In genomic region chr10:57165671-57166070, GRCh38 we compare ENCODE assay signal across 28 cellular contexts.
"Had no signal": no experiment of that assay in that cellular context is flagged by ENCODE, and none has a peak within 500 bp of the region (broad histone marks: within the 10 kb centered on the region; RNA-seq: fewer than 3 reads in every experiment).

No MANE protein-coding gene starts in this region.

- H3K4me1 Mint-ChIP-seq: naive thymus-derived CD8-positive, alpha-beta T cell; stimulated activated effector memory CD8-positive, alpha-beta T cell treated with anti-CD3 and anti-CD28 coated beads, Interleukin-12 subunit alpha, Interleukin-12 subunit beta, amount 100 ng/mL, for 72 hours had no signal

- H3K4me1 ChIP-seq: left lung, lower lobe of right lung, pancreas, prostate gland, spleen, suprapubic skin, tibial artery, upper lobe of right lung had no signal

- FAIRE-seq: kidney, pancreas, small intestine, urothelium cell line had no signal

- H3K79me2 ChIP-seq: hepatocyte had no signal

- H3K27me3 Mint-ChIP-seq: naive thymus-derived CD8-positive, alpha-beta T cell; stimulated activated naive CD8-positive, alpha-beta T cell treated with anti-CD3 and anti-CD28 coated beads, Interleukin-15, Interleukin-2, amounts not matched to agents 100 ng/mL and 50 ng/mL, for 24 hours had no signal

- H3K36me3 ChIP-seq: left lung, lower lobe of right lung, pancreas, prostate gland, sigmoid colon, spleen, suprapubic skin, thoracic aorta, tibial artery, upper lobe of right lung had no signal

- H3K4me3 ChIP-seq: hepatocyte, left lung, lower lobe of right lung, pancreas, prostate gland, sigmoid colon, spleen, suprapubic skin, thoracic aorta, tibial artery, upper lobe of right lung had no signal

- H3K27ac Mint-ChIP-seq: naive thymus-derived CD8-positive, alpha-beta T cell; stimulated activated effector memory CD8-positive, alpha-beta T cell treated with anti-CD3 and anti-CD28 coated beads, Interleukin-12 subunit alpha, Interleukin-12 subunit beta, amount 100 ng/mL, for 72 hours; stimulated activated naive CD8-positive, alpha-beta T cell treated with anti-CD3 and anti-CD28 coated beads, Interleukin-15, Interleukin-2, amounts not matched to agents 100 ng/mL and 50 ng/mL, for 24 hours had no signal

- H3K9me3 ChIP-seq: lower lobe of right lung, pancreas, prostate gland, sigmoid colon, thoracic aorta, tibial artery, upper lobe of right lung had no signal

- H3K4me3 Mint-ChIP-seq: naive thymus-derived CD8-positive, alpha-beta T cell; nephron; neural crest cell; stimulated activated effector memory CD8-positive, alpha-beta T cell treated with anti-CD3 and anti-CD28 coated beads, Interleukin-12 subunit alpha, Interleukin-12 subunit beta, amount 100 ng/mL, for 72 hours; stimulated activated naive CD8-positive, alpha-beta T cell treated with anti-CD3 and anti-CD28 coated beads, Interleukin-15, Interleukin-2, amounts not matched to agents 100 ng/mL and 50 ng/mL, for 24 hours had no signal

- H3K27ac ChIP-seq: hepatocyte, left lung, lower lobe of right lung, pancreas, prostate gland, sigmoid colon, spleen, suprapubic skin, thoracic aorta, tibial artery, upper lobe of right lung had no signal

- H2AFZ ChIP-seq: hepatocyte had no signal

- H3K27me3 ChIP-seq: hepatocyte, left lung, pancreas, sigmoid colon, spleen, suprapubic skin, tibial artery, upper lobe of right lung had no signal

- ATAC-seq: left colon; left lung; naive thymus-derived CD8-positive, alpha-beta T cell; pancreas; right cardiac atrium; stimulated activated effector memory CD8-positive, alpha-beta T cell treated with anti-CD3 and anti-CD28 coated beads, Interleukin-12 subunit alpha, Interleukin-12 subunit beta, amount 100 ng/mL, for 72 hours; upper lobe of right lung had no signal

- H3K36me3 Mint-ChIP-seq: naive thymus-derived CD8-positive, alpha-beta T cell; stimulated activated effector memory CD8-positive, alpha-beta T cell treated with anti-CD3 and anti-CD28 coated beads, Interleukin-12 subunit alpha, Interleukin-12 subunit beta, amount 100 ng/mL, for 72 hours had no signal

- DNase-seq: kidney; left colon; left lung; lower lobe of right lung; mammary epithelial cell; mesenchymal stem cell; naive thymus-derived CD8-positive, alpha-beta T cell; nucleus accumbens; retina; right cardiac atrium; sigmoid colon; small intestine; spleen; stimulated activated CD4-positive, alpha-beta T cell treated with anti-CD3 and anti-CD28 coated beads, Interleukin-4, amount 100 ng/mL, for 24 hours; stimulated activated naive CD4-positive, alpha-beta T cell; tibial artery; trophoblast cell; upper lobe of right lung had no signal

- H3K4me2 ChIP-seq: hepatocyte had no signal
